In genomic region chr18:22337311-22337710, GRCh38 we compare ENCODE assay signal across 29 cellular contexts.
DNase-seq lines count a peak whose midpoint lies in the region; TF ChIP-seq lines count a peak whose summit lies in the region.
"Had no signal": no experiment of that assay in that cellular context is flagged by ENCODE, and none has a peak within 500 bp of the region (broad histone marks: within the 10 kb centered on the region; RNA-seq: fewer than 3 reads in every experiment).

No MANE protein-coding gene starts in this region.

- H3K56ac ChIP-seq in mesendoderm (ENCODE audit: low read length): no peak overlapping the region

- H3K79me2 ChIP-seq in osteoblast (ENCODE audit: insufficient read depth, low read length): no peaks in the 10 kb centered on the region
- H3K79me2 ChIP-seq in mesendoderm (ENCODE audit: control insufficient read depth, insufficient read depth, low read length): no peaks in the 10 kb centered on the region

- H2BK5ac ChIP-seq in mesendoderm (ENCODE audit: low read length): no peak overlapping the region

- H3K23ac ChIP-seq in mesendoderm (ENCODE audit: low read length): no peak overlapping the region

- H3K4me2 ChIP-seq in osteoblast (ENCODE audit: insufficient read depth, low read length) (peak overlapping the region; percentile 16), mesendoderm (ENCODE audit: low read length) (no peak overlapping the region)

- DNase-seq in SKM-1 treated with dmso at 0.1 percent for 144 hours (lab: John Stamatoyannopoulos, UW; ENCODE audit: unreplicated experiment) (peak; percentile 50), SKM-1 (lab: John Stamatoyannopoulos, UW; ENCODE audit: unreplicated experiment) (no peak), MV-4-11 (lab: John Stamatoyannopoulos, UW) (peak; percentile 14), fibroblast of mammary gland (ENCODE audit: low read depth) (peak; percentile 83), osteoblast (ENCODE audit: insufficient read length, low spot score, missing footprints) (no peak), mesendoderm (no peak), NCI-H446 (lab: John Stamatoyannopoulos, UW) (no peak), NCI-H2029 treated with DMSO at 0.1 percent for 48 hours (lab: John Stamatoyannopoulos, UW) (no peak)
- DNase-seq: activated CD4-positive, alpha-beta T cell treated with anti-CD3 and anti-CD28 coated beads for 4 hours; activated naive CD4-positive, alpha-beta T cell; activated T-cell treated with anti-CD3 and anti-CD28 coated beads, Interleukin-2, amount 50 U/mL, for 24 hours; COR-L47; dermis blood vessel endothelial cell; DMS79; GF-D8; GOT3; heart right ventricle; left colon; MM.1S; NCI-H146; NCI-H526; Peyer's patch; T-helper 17 cell; upper lobe of right lung had no signal

- H3K36me3 ChIP-seq in osteoblast (ENCODE audit: insufficient read depth, low read length) (no peaks in the 10 kb centered on the region), mesendoderm (ENCODE audit: control insufficient read depth, insufficient read depth, low read length) (no peaks in the 10 kb centered on the region)
- H3K36me3 ChIP-seq: cardiac muscle cell, heart right ventricle, Peyer's patch, SJSA1, upper lobe of right lung had no signal

- H3K18ac ChIP-seq in mesendoderm (ENCODE audit: low read length): no peak overlapping the region

- no peaks in the 10 kb centered on the region for H3K79me1 ChIP-seq in mesendoderm (ENCODE audit: low read length)

- H3K9me3 ChIP-seq in osteoblast (ENCODE audit: low read depth, low read length): no peaks in the 10 kb centered on the region
- H3K9me3 ChIP-seq: heart right ventricle, Peyer's patch, SJSA1, upper lobe of right lung had no signal

- no peak overlapping the region for H3K9ac ChIP-seq in mesendoderm (ENCODE audit: low read length)

- H4K5ac ChIP-seq in mesendoderm (ENCODE audit: low read length): no peak overlapping the region

- H3K4me3 ChIP-seq in fibroblast of mammary gland (ENCODE audit: control insufficient read depth, low read depth, low read length): no peak overlapping the region
- H3K4me3 ChIP-seq in osteoblast (ENCODE audit: insufficient read depth, low read length): no peak overlapping the region
- H3K4me3 ChIP-seq in mesendoderm (ENCODE audit: low read length): no peak overlapping the region
- H3K4me3 ChIP-seq: cardiac muscle cell, heart right ventricle, K562, Peyer's patch, SJSA1, skin epidermis, upper lobe of right lung had no signal

- H4K8ac ChIP-seq in mesendoderm (ENCODE audit: low read depth, low read length): no peak overlapping the region

- no peak overlapping the region for H2AK5ac ChIP-seq in mesendoderm (ENCODE audit: low read length)

- no peak overlapping the region for H2BK15ac ChIP-seq in mesendoderm (replicated peaks; ENCODE audit: low read depth)

- H2AFZ ChIP-seq in osteoblast (ENCODE audit: low read length): no peak overlapping the region

- peaks cover 7% of the 10 kb centered on the region for H3K4me1 ChIP-seq in osteoblast (ENCODE audit: insufficient read depth, low read length)
- H3K4me1 ChIP-seq in mesendoderm (ENCODE audit: control insufficient read depth, low read depth, low read length): no peaks in the 10 kb centered on the region
- H3K4me1 ChIP-seq: SJSA1 had no signal

- H3K27me3 ChIP-seq in osteoblast (ENCODE audit: insufficient read depth, low read length) (peaks cover 2% of the 10 kb centered on the region), mesendoderm (ENCODE audit: insufficient read depth, low read length, poor library complexity) (no peaks in the 10 kb centered on the region)
- H3K27me3 ChIP-seq: cardiac muscle cell, heart right ventricle, Peyer's patch, SJSA1, upper lobe of right lung had no signal

- H3K27ac ChIP-seq in osteoblast (ENCODE audit: low read depth, low read length) (peak overlapping the region; percentile 47), mesendoderm (ENCODE audit: low read depth, low read length) (no peak overlapping the region)
- H3K27ac ChIP-seq: 22Rv1, Peyer's patch, SJSA1, upper lobe of right lung had no signal

- H4K20me1 ChIP-seq in osteoblast (ENCODE audit: insufficient read depth, low read length): no peaks in the 10 kb centered on the region

- H3K4ac ChIP-seq in mesendoderm (ENCODE audit: low read depth, low read length): no peak overlapping the region

- no peak for TF ChIP-seq CTCF in fibroblast of mammary gland (conservative IDR thresholded peaks at IDR 0.05; ENCODE audit: control insufficient read depth, insufficient read depth, low read depth, low read length)
- TF ChIP-seq CTCF in osteoblast (IDR thresholded peaks at IDR 0.05; ENCODE audit: extremely low read depth, low read depth, low read length): no peak

- no CpG with 5 or more reads among the region's 3 CpGs for WGBS in mesendoderm (ENCODE audit: extremely low coverage, insufficient coverage, low lambda C conversion rate)

- H2BK120ac ChIP-seq in mesendoderm (ENCODE audit: low read depth, low read length): no peak overlapping the region

Comparison
In these comparisons a context has a peak if more than half of its experiments do, and no peak if none do; other contexts are left out.
1. DNase-seq: peak in SKM-1 treated with dmso at 0.1 percent for 144 hours (single experiment), MV-4-11 (single experiment) and fibroblast of mammary gland (single experiment); none in SKM-1 (single experiment), osteoblast (single experiment), mesendoderm (single experiment), NCI-H446 (0 of 2) and NCI-H2029 treated with DMSO at 0.1 percent for 48 hours (single experiment).